In the genomic region with DNA sequence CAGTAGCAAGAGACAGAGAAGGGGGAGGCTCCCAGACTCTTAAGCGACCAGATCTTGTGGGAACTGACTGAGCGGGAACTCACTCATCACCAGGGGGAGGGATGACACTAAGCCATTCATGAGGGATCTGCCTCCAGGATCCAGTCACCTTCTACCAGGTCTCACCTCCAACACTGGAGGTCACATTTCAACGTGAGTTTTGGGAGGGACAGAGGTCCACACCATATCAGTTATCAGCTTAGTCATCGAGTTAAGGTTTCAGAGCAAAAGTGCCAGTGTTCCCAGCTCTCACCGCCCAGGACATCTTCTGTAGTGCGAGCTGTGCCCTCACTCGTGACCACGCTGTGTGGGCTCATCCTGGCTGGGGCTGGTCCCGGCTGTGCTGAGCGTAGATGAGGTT, we compare ENCODE assay signal across 19 cellular contexts.
"Had no signal": no experiment of that assay in that cellular context is flagged by ENCODE, and none has a peak within 500 bp of the region (broad histone marks: within the 10 kb centered on the region; RNA-seq: fewer than 3 reads in every experiment).

No MANE protein-coding gene starts in this region.

- H3K9me3 Mint-ChIP-seq: activated naive CD4-positive, alpha-beta T cell treated with anti-CD3 and anti-CD28 coated beads for 36 hours; dendritic cell treated with granulocyte-macrophage colony-stimulating factor and Interleukin-4, amounts not matched to agents 40 ng/mL and 50 ng/mL, for 4 days had no signal

- H3K4me3 ChIP-seq: breast epithelium, esophagus squamous epithelium, heart right ventricle, ovary, SJCRH30, smooth muscle cell, stomach, upper lobe of left lung had no signal

- H3K4me1 ChIP-seq: breast epithelium, esophagus squamous epithelium, heart right ventricle, stomach, upper lobe of left lung had no signal

- H3K27me3 ChIP-seq: breast epithelium, esophagus squamous epithelium, heart right ventricle, ovary, SJCRH30, stomach, upper lobe of left lung had no signal

- H3K9me3 ChIP-seq: breast epithelium, esophagus squamous epithelium, heart right ventricle, ovary, SJCRH30, stomach, upper lobe of left lung had no signal

- H3K4me2 ChIP-seq: smooth muscle cell had no signal

- H3K4me3 Mint-ChIP-seq: activated naive CD4-positive, alpha-beta T cell treated with anti-CD3 and anti-CD28 coated beads for 36 hours; dendritic cell treated with granulocyte-macrophage colony-stimulating factor and Interleukin-4, amounts not matched to agents 40 ng/mL and 50 ng/mL, for 4 days had no signal

- H3K27ac ChIP-seq: breast epithelium, esophagus squamous epithelium, heart right ventricle, ovary, SJCRH30, stomach, upper lobe of left lung, WERI-Rb-1 had no signal

- ATAC-seq: left ventricle myocardium superior, sciatic nerve had no signal

- DNase-seq: activated naive CD4-positive, alpha-beta T cell treated with anti-CD3 and anti-CD28 coated beads for 36 hours; cerebellar nuclear complex; effector memory CD4-positive, alpha-beta T cell; esophagus squamous epithelium; heart right ventricle; kidney glomerular epithelial cell; left ventricle myocardium superior; ovary; SJCRH30; stimulated activated CD4-positive, alpha-beta T cell treated with anti-CD3 and anti-CD28 coated beads, Interleukin-4, amount 100 ng/mL, for 4 hours; stomach; WERI-Rb-1 had no signal

- H3K27ac Mint-ChIP-seq: activated naive CD4-positive, alpha-beta T cell treated with anti-CD3 and anti-CD28 coated beads for 36 hours; dendritic cell treated with granulocyte-macrophage colony-stimulating factor and Interleukin-4, amounts not matched to agents 40 ng/mL and 50 ng/mL, for 4 days had no signal

- H3K27me3 Mint-ChIP-seq: dendritic cell treated with granulocyte-macrophage colony-stimulating factor and Interleukin-4, amounts not matched to agents 40 ng/mL and 50 ng/mL, for 4 days had no signal

- FAIRE-seq: astrocyte, endothelial cell of umbilical vein had no signal

- H3K36me3 ChIP-seq: breast epithelium, ovary had no signal
